Comparison of ENCODE assay signal across 13 cellular contexts in genomic region chr18:55552498-55553189, GRCh38. TPM values are rescaled to one million over a fixed set of nuclear protein-coding genes. Genes with fewer than 3 reads are reported as not detected.
DNase-seq lines count a peak whose midpoint lies in the region; TF ChIP-seq lines count a peak whose summit lies in the region.
"Had no signal": no experiment of that assay in that cellular context is flagged by ENCODE, and none has a peak within 500 bp of the region (broad histone marks: within the 10 kb centered on the region; RNA-seq: fewer than 3 reads in every experiment).

No MANE protein-coding gene starts in this region.

- H3K9me3 ChIP-seq in H9 (ENCODE audit: control insufficient read depth, low read depth, low read length) (no peaks in the 10 kb centered on the region), osteoblast (ENCODE audit: low read depth, low read length) (no peaks in the 10 kb centered on the region)
- H3K9me3 ChIP-seq in effector memory CD4-positive, alpha-beta T cell (ENCODE audit: control insufficient read depth, low read length): no peaks in the 10 kb centered on the region

- peaks cover 5 to 7% (median 6%) of the 10 kb centered on the region in 3 experiments; a peak in 5 of 7 replicates for H3K36me3 Mint-ChIP-seq in H9 (ENCODE audit: insufficient read depth in 1 of 3, low read depth in 3 of 3)

- peak overlapping the region in 2 of 3 experiments; percentile 15 to 28; a peak in 3 of 7 replicates for H3K27ac Mint-ChIP-seq in H9
- H3K27ac Mint-ChIP-seq: activated naive CD4-positive, alpha-beta T cell treated with anti-CD3 and anti-CD28 coated beads for 36 hours had no signal

- no peaks in the 10 kb centered on the region for H3K23me2 ChIP-seq in H9 (ENCODE audit: insufficient read length, low read depth, low read length, poor library complexity, severe bottlenecking)

- H2AK5ac ChIP-seq in H9 (ENCODE audit: insufficient read length, low read length): no peak overlapping the region

- no peak overlapping the region for H3T11ph ChIP-seq in H9 (ENCODE audit: low read length)

- no peak overlapping the region for H2BK120ac ChIP-seq in H9 (ENCODE audit: low read depth, low read length, poor library complexity, severe bottlenecking)

- H3K4me3 Mint-ChIP-seq in H9: no peak overlapping the region
- H3K4me3 Mint-ChIP-seq: activated naive CD4-positive, alpha-beta T cell treated with anti-CD3 and anti-CD28 coated beads for 36 hours had no signal

- no peak overlapping the region for H3K23ac ChIP-seq in H9 (ENCODE audit: insufficient read length, low read depth, low read length)

- H3K27me3 Mint-ChIP-seq in H9 (ENCODE audit: low read depth): no peaks in the 10 kb centered on the region

- H3K4me3 ChIP-seq in astrocyte of the cerebellum (ENCODE audit: low read depth, low read length) (peak overlapping the region; percentile 2), brain microvascular endothelial cell (ENCODE audit: low read depth, low read length) (no peak overlapping the region), osteoblast (ENCODE audit: insufficient read depth, low read length) (no peak overlapping the region)
- no peak overlapping the region for H3K4me3 ChIP-seq in effector memory CD4-positive, alpha-beta T cell (ENCODE audit: insufficient read depth, low read depth, low read length, poor library complexity, severe bottlenecking)

- no peak overlapping the region for H4K8ac ChIP-seq in H9 (replicated peaks; ENCODE audit: insufficient read length, low read depth, low read length)

- WGBS in H9 (ENCODE audit: extremely low coverage, insufficient read length, low lambda C conversion rate): no CpG with 5 or more reads among the region's 11 CpGs

- H3K56ac ChIP-seq in H9 (ENCODE audit: insufficient read length, low read depth, low read length): no peak overlapping the region

- no peak overlapping the region for H2BK5ac ChIP-seq in H9 (ENCODE audit: insufficient read length, low read length)

- H3K9ac ChIP-seq in H9 (ENCODE audit: extremely low read depth, insufficient read length, low read length): no peak overlapping the region

- H3K79me2 ChIP-seq in H9 (ENCODE audit: insufficient read depth, low read length) (peaks cover 15% of the 10 kb centered on the region; the same call in 1 of the 2 replicates), osteoblast (ENCODE audit: insufficient read depth, low read length) (peaks cover 46% of the 10 kb centered on the region)

- TF ChIP-seq CTCF in H9 (conservative IDR thresholded peaks at IDR 0.05) (no peak), astrocyte of the cerebellum (IDR thresholded peaks at IDR 0.05; ENCODE audit: low read depth, low read length, missing control alignments) (no peak), brain microvascular endothelial cell (IDR thresholded peaks at IDR 0.05; ENCODE audit: low read depth, low read length, missing control alignments) (no peak), osteoblast (IDR thresholded peaks at IDR 0.05; ENCODE audit: extremely low read depth, low read depth, low read length) (no peak)

- in situ Hi-C loops in astrocyte of the cerebellum (cut with HindIII; ENCODE audit: low sequenced_read_pairs) (no loop called here), brain microvascular endothelial cell (cut with HindIII; ENCODE audit: low pct_ligation_motif_present, low sequenced_read_pairs) (no loop called here)

- H3K27ac ChIP-seq in H9 (ENCODE audit: insufficient read length, low read depth, low read length) (no peak overlapping the region), brain microvascular endothelial cell (no peak overlapping the region), osteoblast (ENCODE audit: low read depth, low read length) (no peak overlapping the region)
- no peak overlapping the region for H3K27ac ChIP-seq in effector memory CD4-positive, alpha-beta T cell (ENCODE audit: insufficient read depth, low read length, poor library complexity, severe bottlenecking)
- H3K27ac ChIP-seq: C4-2B had no signal

- H4K20me1 ChIP-seq in H9 (ENCODE audit: control insufficient read depth, insufficient read depth, insufficient read length) (no peaks in the 10 kb centered on the region), osteoblast (ENCODE audit: insufficient read depth, low read length) (no peaks in the 10 kb centered on the region)

- H3K4me1 Mint-ChIP-seq in H9: peaks cover 29 to 40% of the 10 kb centered on the region in 2 experiments

- H2AFZ ChIP-seq in H9 (ENCODE audit: low read length): no peak overlapping the region
- no peak overlapping the region for H2AFZ ChIP-seq in osteoblast (ENCODE audit: low read length)

- H3K36me3 ChIP-seq in effector memory CD4-positive, alpha-beta T cell (ENCODE audit: control insufficient read depth, insufficient read depth, low read length): no peaks in the 10 kb centered on the region
- H3K36me3 ChIP-seq in brain microvascular endothelial cell (replicated peaks): no peaks in the 10 kb centered on the region
- peaks cover 3% of the 10 kb centered on the region for H3K36me3 ChIP-seq in osteoblast (ENCODE audit: insufficient read depth, low read length)

- no peak overlapping the region for H3K14ac ChIP-seq in H9 (ENCODE audit: insufficient read depth, low read length)

- peaks cover 6% of the 10 kb centered on the region; the same call in 1 of the 2 replicates for H3K4me1 ChIP-seq in H9 (ENCODE audit: insufficient read depth, low read length)
- no peaks in the 10 kb centered on the region for H3K4me1 ChIP-seq in effector memory CD4-positive, alpha-beta T cell (ENCODE audit: control insufficient read depth, insufficient read depth, low read length, poor library complexity, severe bottlenecking)
- H3K4me1 ChIP-seq in osteoblast (ENCODE audit: insufficient read depth, low read length): peaks cover 3% of the 10 kb centered on the region

- H4K5ac ChIP-seq in H9 (ENCODE audit: insufficient read length, low read depth, low read length): no peak overlapping the region

- peaks cover 6% of the 10 kb centered on the region for H3K79me1 ChIP-seq in H9 (ENCODE audit: insufficient read depth, low read depth, low read length, poor library complexity, severe bottlenecking)

- no peak overlapping the region for H4K91ac ChIP-seq in H9 (ENCODE audit: insufficient read length, low read depth, low read length)

- H2BK12ac ChIP-seq in H9 (ENCODE audit: insufficient read length, low read depth, low read length): no peak overlapping the region

- H3K4me2 ChIP-seq in H9 (ENCODE audit: insufficient read depth, insufficient read length, low read length) (no peak overlapping the region), osteoblast (ENCODE audit: insufficient read depth, low read length) (no peak overlapping the region)

- H3K4ac ChIP-seq in H9 (ENCODE audit: low read depth, low read length): no peak overlapping the region

- H3K18ac ChIP-seq in H9 (ENCODE audit: insufficient read length, low read depth, low read length): no peak overlapping the region

- no peak for DNase-seq in H9
- peak; percentile 80 for DNase-seq in NCI-H2107 (lab: John Stamatoyannopoulos, UW)
- peak; percentile 87 for DNase-seq in astrocyte of the cerebellum (ENCODE audit: low read depth)
- peak; percentile 10 for DNase-seq in renal cortical epithelial cell (ENCODE audit: low read depth)
- no peak for DNase-seq in stimulated activated CD4-positive, alpha-beta T cell treated with anti-CD3 and anti-CD28 coated beads, Interleukin-1b, Interleukin-23, amount 100 ng/mL, for 48 hours
- no peak for DNase-seq in effector memory CD4-positive, alpha-beta T cell
- no peak for DNase-seq in brain microvascular endothelial cell
- DNase-seq in osteoblast (ENCODE audit: insufficient read length, low spot score, missing footprints): no peak
- DNase-seq: activated CD4-positive, CD25-positive, alpha-beta regulatory T cell treated with anti-CD3 and anti-CD28 coated beads, Interleukin-2, amount 50 U/mL, for 72 hours; activated naive CD4-positive, alpha-beta T cell treated with anti-CD3 and anti-CD28 coated beads for 36 hours; HCEC 1CT; KBM-7 had no signal

- H3K27me3 ChIP-seq in H9 (ENCODE audit: insufficient read depth, low read length) (no peaks in the 10 kb centered on the region), brain microvascular endothelial cell (replicated peaks) (no peaks in the 10 kb centered on the region), osteoblast (ENCODE audit: insufficient read depth, low read length) (no peaks in the 10 kb centered on the region)
- H3K27me3 ChIP-seq in effector memory CD4-positive, alpha-beta T cell (replicated peaks; ENCODE audit: control insufficient read depth, insufficient read depth, low read length, poor library complexity, severe bottlenecking): no peaks in the 10 kb centered on the region

- no peak overlapping the region for H2BK15ac ChIP-seq in H9 (ENCODE audit: low read depth, low read length)

- H3K9me3 Mint-ChIP-seq in H9: no peaks in the 10 kb centered on the region
- H3K9me3 Mint-ChIP-seq: activated naive CD4-positive, alpha-beta T cell treated with anti-CD3 and anti-CD28 coated beads for 36 hours had no signal

- no peak overlapping the region for H2BK20ac ChIP-seq in H9 (ENCODE audit: low read depth, low read length, poor library complexity, severe bottlenecking)

RNA-seq across cellular contexts. Expression of gene TCF4, which starts 35.3 kb away (rescaled TPM):
- total RNA-seq in H9 (2021) (85.8 and 99.4 TPM in 2 replicates), renal cortical epithelial cell (2.8 and 11.0 TPM in 2 replicates), osteoblast (87.2 and 89.9 TPM in 2 replicates)

Comparison
In these comparisons a context has a peak if more than half of its experiments do, and no peak if none do; other contexts are left out.
1. DNase-seq: peak in NCI-H2107 (single experiment), astrocyte of the cerebellum (single experiment) and renal cortical epithelial cell (single experiment); none in H9 (single experiment), stimulated activated CD4-positive, alpha-beta T cell treated with anti-CD3 and anti-CD28 coated beads, Interleukin-1b, Interleukin-23, amount 100 ng/mL, for 48 hours (single experiment), effector memory CD4-positive, alpha-beta T cell (0 of 3), brain microvascular endothelial cell (single experiment) and osteoblast (single experiment).